In the genomic region with DNA sequence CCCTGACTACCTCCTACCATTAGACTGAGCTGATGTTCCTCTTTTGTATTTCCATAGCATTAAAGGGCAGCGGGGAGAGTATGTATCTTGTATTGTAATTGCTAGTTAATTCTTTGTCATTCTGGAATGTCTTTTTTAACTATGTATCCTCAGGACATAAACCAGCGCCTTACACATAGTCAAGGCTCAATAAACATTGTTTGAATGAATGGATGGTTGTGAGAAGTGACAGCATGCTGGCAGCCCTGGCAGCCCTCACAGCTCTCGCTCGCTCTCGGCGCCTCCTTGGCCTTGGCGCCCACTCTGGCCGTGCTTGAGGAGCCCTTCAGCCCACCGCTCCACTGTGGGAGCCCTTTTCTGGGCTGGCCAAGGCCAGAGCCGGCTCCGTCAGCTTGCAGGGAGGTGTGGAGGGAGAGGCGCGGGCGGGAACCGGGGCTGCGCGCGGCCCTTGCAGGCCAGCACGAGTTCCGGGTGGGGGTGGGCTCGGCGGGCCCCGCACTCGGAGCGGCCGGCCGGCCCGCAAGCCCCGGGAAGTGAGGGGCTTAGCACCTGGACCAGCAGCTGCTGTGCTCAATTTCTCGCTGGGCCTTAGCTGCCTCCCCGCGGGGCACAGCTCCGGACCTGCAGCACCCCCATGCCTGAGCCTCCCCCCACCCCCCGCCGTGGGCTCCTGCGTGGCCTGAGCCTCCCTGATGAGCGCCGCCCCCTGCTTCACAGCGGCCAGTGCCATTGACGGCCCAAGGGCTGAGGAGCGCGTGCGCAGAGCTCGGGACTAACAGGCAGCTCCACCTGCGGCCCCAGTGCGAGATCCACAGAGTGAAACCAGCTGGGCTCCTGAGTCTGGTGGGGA, we compare ENCODE assay signal across 1 cellular context.
TF ChIP-seq lines count a peak whose summit lies in the region.

No MANE protein-coding gene starts in this region.

TF ChIP-seq in H1, 55 proteins besides CTCF, POLR2A, EP300 and RAD21:
- no peak for TF ChIP-seq POLR2AphosphoS5 (IDR thresholded peaks at IDR 0.05; ENCODE audit: low read depth, low read length)
- TF ChIP-seq, protein P1, sequence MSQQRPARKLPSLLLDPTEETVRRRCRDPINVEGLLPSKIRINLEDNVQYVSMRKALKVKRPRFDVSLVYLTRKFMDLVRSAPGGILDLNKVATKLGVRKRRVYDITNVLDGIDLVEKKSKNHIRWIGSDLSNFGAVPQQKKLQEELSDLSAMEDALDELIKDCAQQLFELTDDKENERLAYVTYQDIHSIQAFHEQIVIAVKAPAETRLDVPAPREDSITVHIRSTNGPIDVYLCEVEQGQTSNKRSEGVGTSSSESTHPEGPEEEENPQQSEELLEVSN (IDR thresholded peaks at IDR 0.05), result peak; percentile 78
- TF ChIP-seq RBBP5 (IDR thresholded peaks at IDR 0.05; ENCODE audit: borderline replicate concordance, low read depth, low read length), result no peak
- TF ChIP-seq, protein P2, sequence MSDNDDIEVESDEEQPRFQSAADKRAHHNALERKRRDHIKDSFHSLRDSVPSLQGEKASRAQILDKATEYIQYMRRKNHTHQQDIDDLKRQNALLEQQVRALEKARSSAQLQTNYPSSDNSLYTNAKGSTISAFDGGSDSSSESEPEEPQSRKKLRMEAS (IDR thresholded peaks at IDR 0.05), result peak; percentile 40; the same call in 1 of the 2 replicates
- no peak for TF ChIP-seq GABPA (IDR thresholded peaks at IDR 0.05; ENCODE audit: borderline replicate concordance, insufficient read depth, low read length)
- peak; percentile 47 for TF ChIP-seq KDM4A (IDR thresholded peaks at IDR 0.05; ENCODE audit: low read depth, low read length, severe bottlenecking)
- TF ChIP-seq NANOG (IDR thresholded peaks at IDR 0.05; ENCODE audit: insufficient read depth, low read depth, low read length, poor library complexity, severe bottlenecking), result peak; percentile 5
- no peak for TF ChIP-seq MAFK (IDR thresholded peaks at IDR 0.05; ENCODE audit: low read depth, low read length)
- no peak for TF ChIP-seq CEBPB (IDR thresholded peaks at IDR 0.05; ENCODE audit: low read depth, low read length)
